18 cellular contexts compared by ENCODE assay signal in the genomic region with DNA sequence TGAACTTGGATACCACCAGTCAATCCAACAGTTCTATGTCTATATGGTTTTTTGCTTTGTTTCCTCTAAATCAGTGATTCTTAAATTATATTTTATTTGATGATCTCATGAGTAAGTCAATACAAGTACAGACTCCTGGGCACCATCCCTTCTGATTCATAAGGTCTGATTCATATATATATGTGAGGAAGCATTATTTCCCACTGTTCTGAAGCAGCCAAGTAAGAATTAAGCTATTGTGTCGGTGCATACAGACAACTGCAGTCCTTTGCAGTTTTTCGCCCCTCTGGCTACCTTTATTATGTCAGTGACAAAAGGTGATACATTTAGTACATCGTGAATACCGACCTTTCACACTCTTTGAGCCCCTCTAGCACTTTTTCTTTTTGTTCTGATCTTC.
DNase-seq lines count a peak whose midpoint lies in the region; FAIRE-seq and TF ChIP-seq lines count a peak whose summit lies in the region.
"Had no signal": no experiment of that assay in that cellular context is flagged by ENCODE, and none has a peak within 500 bp of the region (broad histone marks: within the 10 kb centered on the region; RNA-seq: fewer than 3 reads in every experiment).

No MANE protein-coding gene starts in this region.

- H3K79me2 ChIP-seq in osteoblast (ENCODE audit: insufficient read depth, low read length): no peaks in the 10 kb centered on the region

- H3K4me2 ChIP-seq in osteoblast (ENCODE audit: insufficient read depth, low read length): peak overlapping the region; percentile 40

- H3K36me3 ChIP-seq in bronchial epithelial cell (ENCODE audit: control insufficient read depth, insufficient read depth, low read length): no peaks in the 10 kb centered on the region
- no peaks in the 10 kb centered on the region for H3K36me3 ChIP-seq in osteoblast (ENCODE audit: insufficient read depth, low read length)
- H3K36me3 ChIP-seq: gastroesophageal sphincter, left lung, uterus, WERI-Rb-1 had no signal

- H3K9me3 ChIP-seq in osteoblast (ENCODE audit: low read depth, low read length): no peaks in the 10 kb centered on the region
- H3K9me3 ChIP-seq: gastroesophageal sphincter, uterus had no signal

- TF ChIP-seq CTCF in bronchial epithelial cell (IDR thresholded peaks at IDR 0.05; ENCODE audit: insufficient read depth, low read length, severe bottlenecking): no peak
- no peak for TF ChIP-seq CTCF in osteoblast (IDR thresholded peaks at IDR 0.05; ENCODE audit: extremely low read depth, low read depth, low read length)

- H3K4me1 ChIP-seq in osteoblast (ENCODE audit: insufficient read depth, low read length): peaks cover 33% of the 10 kb centered on the region
- H3K4me1 ChIP-seq: gastroesophageal sphincter, left lung, uterus had no signal

- H4K20me1 ChIP-seq in osteoblast (ENCODE audit: insufficient read depth, low read length): no peaks in the 10 kb centered on the region

- peak; percentile 66 for DNase-seq in EL
- DNase-seq in RKO (ENCODE audit: low spot score): peak; percentile 40
- DNase-seq in bronchial epithelial cell (ENCODE audit: low read depth): peak; percentile 50
- DNase-seq in osteoblast (ENCODE audit: insufficient read length, low spot score, missing footprints): no peak
- no peak for DNase-seq in hippocampal formation (lab: John Stamatoyannopoulos, UW)
- no peak for DNase-seq in activated CD8-positive, alpha-beta memory T cell treated with anti-CD3 and anti-CD28 coated beads for 24 hours
- no peak for DNase-seq in T1000 (lab: John Stamatoyannopoulos, UW)
- no peak for DNase-seq in NCI-H446 (lab: John Stamatoyannopoulos, UW)
- DNase-seq: activated naive CD4-positive, alpha-beta T cell treated with anti-CD3 and anti-CD28 coated beads, Interleukin-2, amount 10 ng/mL, durations not matched to agents 7 days and 5 days; activated T-cell treated with anti-CD3 and anti-CD28 coated beads, Interleukin-2, amount 50 U/mL, for 1 hour; CD4-positive, alpha-beta T cell; left lung; MV-4-11; NCI-H187; Right ventricle myocardium superior; uterus; WERI-Rb-1 had no signal

- no peak for FAIRE-seq in bronchial epithelial cell (lab: Jason Lieb, UNC)

- peak overlapping the region; percentile 100 for H3K27ac ChIP-seq in osteoblast (ENCODE audit: low read depth, low read length)
- H3K27ac ChIP-seq: gastroesophageal sphincter, left lung, uterus, WERI-Rb-1 had no signal

- no peak overlapping the region for H2AFZ ChIP-seq in osteoblast (ENCODE audit: low read length)

- no peaks in the 10 kb centered on the region for H3K27me3 ChIP-seq in bronchial epithelial cell (ENCODE audit: control insufficient read depth, insufficient read depth, low read length)
- no peaks in the 10 kb centered on the region for H3K27me3 ChIP-seq in osteoblast (ENCODE audit: insufficient read depth, low read length)
- H3K27me3 ChIP-seq: gastroesophageal sphincter, left lung, uterus had no signal

- H3K4me3 ChIP-seq in bronchial epithelial cell (ENCODE audit: low read depth, low read length) (no peak overlapping the region), osteoblast (ENCODE audit: insufficient read depth, low read length) (no peak overlapping the region)
- H3K4me3 ChIP-seq: gastroesophageal sphincter, left lung, uterus had no signal

Comparison
In these comparisons a context has a peak if more than half of its experiments do, and no peak if none do; other contexts are left out.
1. DNase-seq: peak in EL (single experiment), RKO (single experiment) and bronchial epithelial cell (single experiment); none in osteoblast (single experiment), hippocampal formation (0 of 2), activated CD8-positive, alpha-beta memory T cell treated with anti-CD3 and anti-CD28 coated beads for 24 hours (single experiment), T1000 (single experiment) and NCI-H446 (0 of 2).